ENCODE assay signal across 1 cellular context in the genomic region with DNA sequence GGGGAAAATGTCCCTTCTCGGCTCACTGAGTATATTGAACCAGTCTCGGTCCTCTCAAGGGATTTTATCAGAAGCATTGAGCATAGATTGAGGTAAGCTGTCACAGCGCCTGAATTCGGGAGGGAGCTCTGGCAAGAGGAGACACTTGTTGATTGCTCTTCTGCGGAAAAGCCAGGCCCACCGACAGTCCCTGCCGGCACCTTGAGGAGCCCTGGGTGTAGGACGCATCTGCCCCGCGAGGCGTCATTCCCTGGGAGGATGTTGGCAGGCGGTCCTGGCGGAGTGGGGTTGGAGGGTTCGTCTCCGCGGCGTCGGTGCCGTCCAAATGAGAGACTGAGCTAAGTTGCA.
TF ChIP-seq lines count a peak whose summit lies in the region.

No MANE protein-coding gene starts in this region.

TF ChIP-seq in GM12878, 131 proteins besides CTCF, POLR2A, EP300 and RAD21 (continued from another document):
- TF ChIP-seq EZH2 (IDR thresholded peaks at IDR 0.05; ENCODE audit: borderline replicate concordance, control insufficient read depth, low read depth, low read length) = no peak
- TF ChIP-seq, protein P1, sequence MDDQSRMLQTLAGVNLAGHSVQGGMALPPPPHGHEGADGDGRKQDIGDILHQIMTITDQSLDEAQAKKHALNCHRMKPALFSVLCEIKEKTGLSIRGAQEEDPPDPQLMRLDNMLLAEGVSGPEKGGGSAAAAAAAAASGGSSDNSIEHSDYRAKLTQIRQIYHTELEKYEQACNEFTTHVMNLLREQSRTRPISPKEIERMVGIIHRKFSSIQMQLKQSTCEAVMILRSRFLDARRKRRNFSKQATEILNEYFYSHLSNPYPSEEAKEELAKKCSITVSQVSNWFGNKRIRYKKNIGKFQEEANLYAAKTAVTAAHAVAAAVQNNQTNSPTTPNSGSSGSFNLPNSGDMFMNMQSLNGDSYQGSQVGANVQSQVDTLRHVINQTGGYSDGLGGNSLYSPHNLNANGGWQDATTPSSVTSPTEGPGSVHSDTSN (IDR thresholded peaks at IDR 0.05; ENCODE audit: insufficient replicate concordance, low read depth, low read length) = no peak
- TF ChIP-seq, protein P2, sequence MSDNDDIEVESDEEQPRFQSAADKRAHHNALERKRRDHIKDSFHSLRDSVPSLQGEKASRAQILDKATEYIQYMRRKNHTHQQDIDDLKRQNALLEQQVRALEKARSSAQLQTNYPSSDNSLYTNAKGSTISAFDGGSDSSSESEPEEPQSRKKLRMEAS (IDR thresholded peaks at IDR 0.05; ENCODE audit: low read depth, low read length) = peak; percentile 1; the same call in 1 of the 2 replicates
- no peak for TF ChIP-seq POU2F2 (IDR thresholded peaks at IDR 0.05; ENCODE audit: borderline replicate concordance, low read depth, low read length)
- TF ChIP-seq, protein P3, sequence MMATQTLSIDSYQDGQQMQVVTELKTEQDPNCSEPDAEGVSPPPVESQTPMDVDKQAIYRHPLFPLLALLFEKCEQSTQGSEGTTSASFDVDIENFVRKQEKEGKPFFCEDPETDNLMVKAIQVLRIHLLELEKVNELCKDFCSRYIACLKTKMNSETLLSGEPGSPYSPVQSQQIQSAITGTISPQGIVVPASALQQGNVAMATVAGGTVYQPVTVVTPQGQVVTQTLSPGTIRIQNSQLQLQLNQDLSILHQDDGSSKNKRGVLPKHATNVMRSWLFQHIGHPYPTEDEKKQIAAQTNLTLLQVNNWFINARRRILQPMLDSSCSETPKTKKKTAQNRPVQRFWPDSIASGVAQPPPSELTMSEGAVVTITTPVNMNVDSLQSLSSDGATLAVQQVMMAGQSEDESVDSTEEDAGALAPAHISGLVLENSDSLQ (IDR thresholded peaks at IDR 0.05) = no peak
- 0 out of 2 replicates have a peak, but pooled peaks have one; percentile 27 for TF ChIP-seq MXI1 (IDR thresholded peaks at IDR 0.05; ENCODE audit: low read depth, low read length)
- TF ChIP-seq NRF1 (conservative IDR thresholded peaks at IDR 0.05; ENCODE audit: low read depth, low read length) = no peak
- TF ChIP-seq, protein P4, sequence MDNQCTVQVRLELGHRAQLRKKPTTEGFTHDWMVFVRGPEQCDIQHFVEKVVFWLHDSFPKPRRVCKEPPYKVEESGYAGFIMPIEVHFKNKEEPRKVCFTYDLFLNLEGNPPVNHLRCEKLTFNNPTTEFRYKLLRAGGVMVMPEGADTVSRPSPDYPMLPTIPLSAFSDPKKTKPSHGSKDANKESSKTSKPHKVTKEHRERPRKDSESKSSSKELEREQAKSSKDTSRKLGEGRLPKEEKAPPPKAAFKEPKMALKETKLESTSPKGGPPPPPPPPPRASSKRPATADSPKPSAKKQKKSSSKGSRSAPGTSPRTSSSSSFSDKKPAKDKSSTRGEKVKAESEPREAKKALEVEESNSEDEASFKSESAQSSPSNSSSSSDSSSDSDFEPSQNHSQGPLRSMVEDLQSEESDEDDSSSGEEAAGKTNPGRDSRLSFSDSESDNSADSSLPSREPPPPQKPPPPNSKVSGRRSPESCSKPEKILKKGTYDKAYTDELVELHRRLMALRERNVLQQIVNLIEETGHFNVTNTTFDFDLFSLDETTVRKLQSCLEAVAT (IDR thresholded peaks at IDR 0.05) = 0 out of 2 replicates have a peak, but pooled peaks have one; percentile 18
